In the genomic region with DNA sequence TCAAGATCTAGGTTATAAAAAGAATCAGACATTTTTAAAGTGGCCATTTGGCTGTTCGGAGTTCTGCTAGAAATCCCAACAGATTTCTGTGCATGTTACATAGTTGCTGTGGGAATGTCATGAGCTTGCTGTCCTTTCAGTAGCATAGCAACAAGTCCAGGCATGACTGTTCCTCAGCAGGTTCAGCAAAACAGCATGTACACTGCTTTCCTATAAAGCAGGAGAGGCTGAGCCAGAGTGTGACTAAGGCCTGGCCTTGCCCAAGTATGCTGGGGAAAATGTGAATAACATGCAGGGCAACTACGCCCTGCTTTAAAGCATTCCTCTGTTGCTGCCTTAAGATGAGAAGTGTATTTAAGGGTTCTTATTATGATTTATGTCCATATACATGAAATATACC, we compare ENCODE assay signal across 12 cellular contexts.
A peak's percentile ranks its signal among the peaks of the same experiment; 100 is the strongest.
DNase-seq lines count a peak whose midpoint lies in the region; ATAC-seq and TF ChIP-seq lines count a peak whose summit lies in the region.
"Had no signal": no experiment of that assay in that cellular context is flagged by ENCODE, and none has a peak within 500 bp of the region (broad histone marks: within the 10 kb centered on the region; RNA-seq: fewer than 3 reads in every experiment).

No MANE protein-coding gene starts in this region.

- H3K36me3 Mint-ChIP-seq in progenitor cell of endocrine pancreas (ENCODE audit: insufficient read depth) (peaks cover 1% of the 10 kb centered on the region), glutamatergic neuron (ENCODE audit: unreplicated experiment) (peaks cover 10% of the 10 kb centered on the region)

- 38 to 65% methylated on average over 2 of the region's 2 CpGs for WGBS in esophagus squamous epithelium, 2 donors
- 72 to 88% (median 81%) methylated on average over 2 of the region's 2 CpGs for WGBS in spleen, 5 donors

- H3K27me3 ChIP-seq in esophagus squamous epithelium: no peaks in the 10 kb centered on the region
- H3K27me3 ChIP-seq in spleen (replicated peaks in 1 of 7): no peaks in the 10 kb centered on the region
- H3K27me3 ChIP-seq: Peyer's patch had no signal

- no peak for ATAC-seq in SK-N-SH treated with all-trans-retinoic acid at 6 μM for 48 hours

- H3K36me3 ChIP-seq in esophagus squamous epithelium (no peaks in the 10 kb centered on the region), spleen (no peaks in the 10 kb centered on the region)
- H3K36me3 ChIP-seq: Peyer's patch had no signal

- TF ChIP-seq CTCF in esophagus squamous epithelium (IDR thresholded peaks at IDR 0.05): peak in 2 of 6 experiments; percentile 36 to 41
- TF ChIP-seq CTCF in progenitor cell of endocrine pancreas (IDR thresholded peaks at IDR 0.05; ENCODE audit: unreplicated experiment): no peak
- TF ChIP-seq CTCF in spleen (IDR thresholded peaks at IDR 0.05 in 8 of 11, conservative IDR thresholded peaks at IDR 0.05 in 3 of 11): no peak
- TF ChIP-seq CTCF in glutamatergic neuron (IDR thresholded peaks at IDR 0.05; ENCODE audit: partially characterized antibody, unreplicated experiment): no peak

- H3K27ac ChIP-seq in esophagus squamous epithelium: peak overlapping the region; percentile 2 to 79 (median 68)
- no peak overlapping the region for H3K27ac ChIP-seq in spleen
- H3K27ac ChIP-seq: Peyer's patch had no signal

- H3K27ac Mint-ChIP-seq in progenitor cell of endocrine pancreas (peak overlapping the region; percentile 41), glutamatergic neuron (ENCODE audit: unreplicated experiment) (no peak overlapping the region)
- H3K27ac Mint-ChIP-seq: CD4-positive, alpha-beta T cell; stimulated activated naive CD8-positive, alpha-beta T cell treated with anti-CD3 and anti-CD28 coated beads, Interleukin-15, Interleukin-2, amounts not matched to agents 100 ng/mL and 50 ng/mL, for 24 hours had no signal

- TF ChIP-seq POLR2A in esophagus squamous epithelium (IDR thresholded peaks at IDR 0.05) (no peak), spleen (IDR thresholded peaks at IDR 0.05) (no peak)

- intact Hi-C loops in esophagus squamous epithelium (cut with DNase I) (no loop called here), spleen (cut with DNase I; ENCODE audit: low total_unique reads) (no loop called here)

- DNase-seq in Daoy (ENCODE audit: low read depth): peak; percentile 43
- peak; percentile 87 for DNase-seq in NCI-H226
- no peak for DNase-seq in esophagus squamous epithelium (lab: John Stamatoyannopoulos, UW)
- DNase-seq in progenitor cell of endocrine pancreas (ENCODE audit: low spot score, unreplicated experiment): no peak
- DNase-seq in spleen: no peak
- DNase-seq in glutamatergic neuron: no peak
- DNase-seq in activated CD4-positive, alpha-beta T cell treated with anti-CD3 and anti-CD28 coated beads for 48 hours: no peak
- DNase-seq: activated CD4-positive, CD25-positive, alpha-beta regulatory T cell treated with anti-CD3 and anti-CD28 coated beads, Interleukin-2, amount 50 U/mL, for 72 hours; CD4-positive, alpha-beta T cell; Peyer's patch had no signal

- H3K4me1 ChIP-seq in esophagus squamous epithelium (peaks cover 0 to 38% (median 23%) of the 10 kb centered on the region in 3 donors), spleen (no peaks in the 10 kb centered on the region)
- H3K4me1 ChIP-seq: Peyer's patch had no signal

- H3K27me3 Mint-ChIP-seq in progenitor cell of endocrine pancreas (no peaks in the 10 kb centered on the region), glutamatergic neuron (ENCODE audit: unreplicated experiment) (no peaks in the 10 kb centered on the region)
- H3K27me3 Mint-ChIP-seq: CD4-positive, alpha-beta T cell; stimulated activated naive CD8-positive, alpha-beta T cell treated with anti-CD3 and anti-CD28 coated beads, Interleukin-15, Interleukin-2, amounts not matched to agents 100 ng/mL and 50 ng/mL, for 24 hours had no signal

- peaks cover 0 to 13% (median 10%) of the 10 kb centered on the region in 3 donors for H3K9me3 ChIP-seq in esophagus squamous epithelium
- H3K9me3 ChIP-seq in spleen: peaks cover 0 to 24% (median 22%) of the 10 kb centered on the region in 8 donors
- H3K9me3 ChIP-seq: Peyer's patch had no signal

- peaks cover 1% of the 10 kb centered on the region for H3K4me1 Mint-ChIP-seq in progenitor cell of endocrine pancreas (ENCODE audit: low read depth)
- peaks cover 9% of the 10 kb centered on the region for H3K4me1 Mint-ChIP-seq in glutamatergic neuron (ENCODE audit: low read depth, unreplicated experiment)

- H3K9me3 Mint-ChIP-seq in progenitor cell of endocrine pancreas (ENCODE audit: low read depth): peaks cover 15% of the 10 kb centered on the region
- peaks cover 4% of the 10 kb centered on the region for H3K9me3 Mint-ChIP-seq in glutamatergic neuron (ENCODE audit: unreplicated experiment)

- H3K4me3 ChIP-seq in esophagus squamous epithelium (no peak overlapping the region), spleen (no peak overlapping the region)
- H3K4me3 ChIP-seq: Peyer's patch had no signal

- H3K4me3 Mint-ChIP-seq in progenitor cell of endocrine pancreas (ENCODE audit: low read depth) (no peak overlapping the region), glutamatergic neuron (ENCODE audit: unreplicated experiment) (no peak overlapping the region)
- H3K4me3 Mint-ChIP-seq: CD4-positive, alpha-beta T cell; stimulated activated naive CD8-positive, alpha-beta T cell treated with anti-CD3 and anti-CD28 coated beads, Interleukin-15, Interleukin-2, amounts not matched to agents 100 ng/mL and 50 ng/mL, for 24 hours had no signal

TF ChIP-seq in SK-N-SH treated with all-trans-retinoic acid at 6 μM for 48 hours, 23 proteins besides CTCF, POLR2A, EP300 and RAD21:
- TF ChIP-seq ARNTL (CRISPR knock-in tag; IDR thresholded peaks at IDR 0.05; ENCODE audit: borderline replicate concordance, low read depth) (no peak), TCF4 (CRISPR knock-in tag; IDR thresholded peaks at IDR 0.05; ENCODE audit: borderline replicate concordance) (no peak)
TF ChIP-seq in SK-N-SH treated with all-trans-retinoic acid at 6 μM for 48 hours: peak in this region for 0.

Comparison
In these comparisons a context has a peak if more than half of its experiments do, and no peak if none do; other contexts are left out.
1. DNase-seq: peak in Daoy (single experiment) and NCI-H226 (single experiment); none in esophagus squamous epithelium (single experiment), progenitor cell of endocrine pancreas (single experiment), spleen (single experiment), glutamatergic neuron (single experiment) and activated CD4-positive, alpha-beta T cell treated with anti-CD3 and anti-CD28 coated beads for 48 hours (single experiment).
2. H3K27ac ChIP-seq: peak in esophagus squamous epithelium (4 of 4); none in spleen (0 of 8).